ENCODE assay signal across 8 cellular contexts in the genomic region with DNA sequence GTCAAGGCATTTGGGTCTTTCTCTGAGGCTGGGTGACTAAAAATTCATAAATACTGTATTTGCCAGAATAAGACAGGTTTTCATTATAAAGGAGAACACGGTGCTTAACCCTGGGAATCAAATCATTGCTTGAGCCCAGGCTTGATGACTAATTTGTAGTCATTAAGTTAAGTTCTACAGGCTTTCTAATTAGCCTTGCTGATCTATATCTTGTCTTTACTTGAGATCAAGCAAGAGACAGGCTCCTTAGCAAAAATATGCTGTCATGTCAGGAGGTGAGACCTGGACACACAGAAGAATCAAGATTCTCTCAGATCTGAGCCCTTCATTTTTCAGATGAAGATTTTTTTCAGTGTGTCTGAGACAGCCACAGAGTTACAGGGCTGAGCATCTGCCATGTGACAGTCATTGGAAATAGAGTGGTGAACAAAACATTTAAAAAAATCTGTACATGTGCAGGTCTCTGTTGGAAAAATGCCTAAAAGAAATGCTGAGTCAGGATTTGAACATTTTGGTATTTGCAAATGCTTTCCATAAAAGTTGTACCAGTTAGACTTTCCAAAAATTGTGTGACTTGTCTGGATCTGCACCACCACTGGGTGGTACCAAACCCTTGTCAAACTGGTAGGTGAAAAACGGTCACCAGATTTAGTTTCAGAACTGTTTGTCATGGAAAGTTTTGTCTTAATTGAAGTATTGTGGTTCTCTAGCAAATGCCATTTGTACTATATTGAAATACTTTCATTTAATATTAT. TPM values are rescaled to one million over a fixed set of nuclear protein-coding genes. Genes with fewer than 3 reads are reported as not detected.
A peak's percentile ranks its signal among the peaks of the same experiment; 100 is the strongest.
DNase-seq lines count a peak whose midpoint lies in the region; ATAC-seq and TF ChIP-seq lines count a peak whose summit lies in the region.

No MANE protein-coding gene starts in this region.

- CTCF ChIA-PET in activated CD8-positive, alpha-beta T cell treated with anti-CD3 and anti-CD28 coated beads, Interleukin-2, amount 10 ng/mL, durations not matched to agents 7 days and 5 days (lab: Charles Lee): no interaction called here

- H3K4me3 Mint-ChIP-seq in activated CD8-positive, alpha-beta T cell treated with anti-CD3 and anti-CD28 coated beads, Interleukin-2, amount 10 ng/mL, durations not matched to agents 7 days and 5 days: no peak overlapping the region
- H3K4me3 Mint-ChIP-seq in naive thymus-derived CD8-positive, alpha-beta T cell: no peak overlapping the region

- ATAC-seq in HG02885 (IDR thresholded peaks at IDR 0.05; ENCODE audit: poor library complexity, unreplicated experiment) (peak; percentile 58), HG03095 (IDR thresholded peaks at IDR 0.05; ENCODE audit: unreplicated experiment) (no peak)
- peak; percentile 52 for ATAC-seq in activated CD8-positive, alpha-beta T cell treated with anti-CD3 and anti-CD28 coated beads, Interleukin-2, amount 10 ng/mL, durations not matched to agents 7 days and 5 days
- peak; percentile 42 to 50 for ATAC-seq in naive thymus-derived CD8-positive, alpha-beta T cell

- POLR2A ChIA-PET in activated CD8-positive, alpha-beta T cell treated with anti-CD3 and anti-CD28 coated beads, Interleukin-2, amount 10 ng/mL, durations not matched to agents 7 days and 5 days (lab: Charles Lee): no interaction called here
- POLR2A ChIA-PET in naive thymus-derived CD8-positive, alpha-beta T cell (lab: Charles Lee): interaction anchor here (0.7 kb wide), 1 partner anchor 27 kb away, joined by 3 read pairs; no protein-coding TSS in a partner anchor

- DNase-seq in activated CD8-positive, alpha-beta T cell treated with anti-CD3 and anti-CD28 coated beads, Interleukin-2, amount 10 ng/mL, durations not matched to agents 7 days and 5 days: peak; percentile 41
- DNase-seq in naive thymus-derived CD8-positive, alpha-beta T cell: peak in 3 of 10 donors; percentile 10 to 33 (median 22)
- DNase-seq in NCI-H1436 (lab: John Stamatoyannopoulos, UW): no peak
- DNase-seq in posterior vena cava (ENCODE audit: low spot score): no peak
- no peak for DNase-seq in hypothalamus (lab: John Stamatoyannopoulos, UW)

- no peak overlapping the region for H3K4me3 ChIP-seq in GM12875 (ENCODE audit: low read depth, low read length)

- intact Hi-C loops in posterior vena cava (cut with DNase I): no loop called here

- H3K27ac Mint-ChIP-seq in activated CD8-positive, alpha-beta T cell treated with anti-CD3 and anti-CD28 coated beads, Interleukin-2, amount 10 ng/mL, durations not matched to agents 7 days and 5 days: peak overlapping the region; percentile 55
- peak overlapping the region in 7 of 10 donors; percentile 10 to 67 (median 21) for H3K27ac Mint-ChIP-seq in naive thymus-derived CD8-positive, alpha-beta T cell

- no peaks in the 10 kb centered on the region for H3K9me3 Mint-ChIP-seq in activated CD8-positive, alpha-beta T cell treated with anti-CD3 and anti-CD28 coated beads, Interleukin-2, amount 10 ng/mL, durations not matched to agents 7 days and 5 days (ENCODE audit: insufficient read depth)
- H3K9me3 Mint-ChIP-seq in naive thymus-derived CD8-positive, alpha-beta T cell: no peaks in the 10 kb centered on the region

- no peaks in the 10 kb centered on the region for H3K27me3 Mint-ChIP-seq in activated CD8-positive, alpha-beta T cell treated with anti-CD3 and anti-CD28 coated beads, Interleukin-2, amount 10 ng/mL, durations not matched to agents 7 days and 5 days (ENCODE audit: low read depth)
- no peaks in the 10 kb centered on the region for H3K27me3 Mint-ChIP-seq in naive thymus-derived CD8-positive, alpha-beta T cell

- peak; percentile 20; the same call in 1 of the 2 replicates for TF ChIP-seq CTCF in GM12875 (IDR thresholded peaks at IDR 0.05; ENCODE audit: borderline replicate concordance, insufficient read depth, low read depth, low read length)

- H3K36me3 Mint-ChIP-seq in activated CD8-positive, alpha-beta T cell treated with anti-CD3 and anti-CD28 coated beads, Interleukin-2, amount 10 ng/mL, durations not matched to agents 7 days and 5 days (ENCODE audit: low read depth): peaks cover 43% of the 10 kb centered on the region
- peaks cover 8 to 58% (median 12%) of the 10 kb centered on the region in 3 donors for H3K36me3 Mint-ChIP-seq in naive thymus-derived CD8-positive, alpha-beta T cell

- peaks cover 13% of the 10 kb centered on the region for H3K4me1 Mint-ChIP-seq in activated CD8-positive, alpha-beta T cell treated with anti-CD3 and anti-CD28 coated beads, Interleukin-2, amount 10 ng/mL, durations not matched to agents 7 days and 5 days (ENCODE audit: low read depth)
- H3K4me1 Mint-ChIP-seq in naive thymus-derived CD8-positive, alpha-beta T cell: peaks cover 3 to 12% (median 8%) of the 10 kb centered on the region in 4 donors

RNA-seq across cellular contexts. Expression of gene ACAT1, which starts 14.7 kb away (rescaled TPM):
- total RNA-seq in activated CD8-positive, alpha-beta T cell treated with anti-CD3 and anti-CD28 coated beads, Interleukin-2, amount 10 ng/mL, durations not matched to agents 7 days and 5 days: 10 to 100 TPM; 55.8 to 63.9 TPM
- total RNA-seq in naive thymus-derived CD8-positive, alpha-beta T cell: 10 to 100 TPM; 30.7 to 33.1 TPM
- polyA plus RNA-seq in naive thymus-derived CD8-positive, alpha-beta T cell: 10 to 100 TPM; 29.6 to 32.9 (median 29.7) TPM
- total RNA-seq in posterior vena cava: 100 to 1,000 TPM in 1 of 2 donors, 10 to 100 TPM in 1; 65.5 to 119 TPM
